ENCODE assay signal across 11 cellular contexts in genomic region chr10:38025283-38025682, GRCh38. TPM values are rescaled to one million over a fixed set of nuclear protein-coding genes. Genes with fewer than 3 reads are reported as not detected.
DNase-seq lines count a peak whose midpoint lies in the region; ATAC-seq and TF ChIP-seq lines count a peak whose summit lies in the region.
"Had no signal": no experiment of that assay in that cellular context is flagged by ENCODE, and none has a peak within 500 bp of the region (broad histone marks: within the 10 kb centered on the region; RNA-seq: fewer than 3 reads in every experiment).

No MANE protein-coding gene starts in this region.

- POLR2A ChIA-PET in activated CD8-positive, alpha-beta T cell treated with anti-CD3 and anti-CD28 coated beads for 36 hours (lab: Charles Lee), result no interaction called here

- peaks cover 83% of the 10 kb centered on the region for H3K36me3 Mint-ChIP-seq in activated CD8-positive, alpha-beta T cell treated with anti-CD3 and anti-CD28 coated beads for 36 hours (ENCODE audit: low read depth)

- no peak overlapping the region for H3K4me3 ChIP-seq in GM12865 (ENCODE audit: low read depth, low read length)
- H3K4me3 ChIP-seq: spleen had no signal

- peak overlapping the region; percentile 83 for H3K27ac Mint-ChIP-seq in activated CD8-positive, alpha-beta T cell treated with anti-CD3 and anti-CD28 coated beads for 36 hours

- H3K27me3 Mint-ChIP-seq in activated CD8-positive, alpha-beta T cell treated with anti-CD3 and anti-CD28 coated beads for 36 hours, result no peaks in the 10 kb centered on the region

- H3K4me3 Mint-ChIP-seq in activated CD8-positive, alpha-beta T cell treated with anti-CD3 and anti-CD28 coated beads for 36 hours, result no peak overlapping the region

- intact Hi-C loops in activated CD8-positive, alpha-beta T cell treated with anti-CD3 and anti-CD28 coated beads for 36 hours (cut with micrococcal nuclease), result no loop called here

- peak; percentile 83 for ATAC-seq in HG03280 (IDR thresholded peaks at IDR 0.05; ENCODE audit: unreplicated experiment)
- peak; percentile 69 for ATAC-seq in activated CD8-positive, alpha-beta T cell treated with anti-CD3 and anti-CD28 coated beads for 36 hours

- H3K9me3 Mint-ChIP-seq in activated CD8-positive, alpha-beta T cell treated with anti-CD3 and anti-CD28 coated beads for 36 hours, result peaks cover 7% of the 10 kb centered on the region

- H3K4me1 Mint-ChIP-seq in activated CD8-positive, alpha-beta T cell treated with anti-CD3 and anti-CD28 coated beads for 36 hours (ENCODE audit: low read depth), result peaks cover 40% of the 10 kb centered on the region

- DNase-seq in GM12865 (ENCODE audit: low read depth), result peak; percentile 65
- peak; percentile 22 for DNase-seq in GM20000 (ENCODE audit: low spot score)
- DNase-seq in activated CD8-positive, alpha-beta T cell treated with anti-CD3 and anti-CD28 coated beads for 36 hours, result no peak
- no peak for DNase-seq in HCEC 1CT
- DNase-seq in NCI-H146 treated with DMSO at 0.1 percent for 48 hours (lab: John Stamatoyannopoulos, UW; ENCODE audit: unreplicated experiment), result no peak
- no peak for DNase-seq in stimulated activated CD4-positive, alpha-beta T cell treated with anti-CD3 and anti-CD28 coated beads, Interleukin-4, amount 100 ng/mL, for 1 hour
- no peak for DNase-seq in EL
- DNase-seq: cortex of kidney, spleen, WERI-Rb-1 had no signal

- CTCF ChIA-PET in activated CD8-positive, alpha-beta T cell treated with anti-CD3 and anti-CD28 coated beads for 36 hours (lab: Charles Lee), result no interaction called here

- TF ChIP-seq CTCF in GM12865 (IDR thresholded peaks at IDR 0.05; ENCODE audit: insufficient read depth, low read depth, low read length, missing control alignments) (no peak), GM20000 (IDR thresholded peaks at IDR 0.05; ENCODE audit: extremely low read depth, missing control alignments) (no peak)
- no peak for TF ChIP-seq CTCF in activated CD8-positive, alpha-beta T cell treated with anti-CD3 and anti-CD28 coated beads for 36 hours (IDR thresholded peaks at IDR 0.05)

RNA-seq across cellular contexts. Expression of gene ZNF33A, which starts 14.8 kb away (rescaled TPM):
- 10 to 100 TPM; 21.2 to 27.1 TPM for total RNA-seq in activated CD8-positive, alpha-beta T cell treated with anti-CD3 and anti-CD28 coated beads for 36 hours

RNA-seq across cellular contexts. Expression of gene ZNF25, which starts 48.8 kb away (rescaled TPM):
- total RNA-seq in activated CD8-positive, alpha-beta T cell treated with anti-CD3 and anti-CD28 coated beads for 36 hours, result 1 to 10 TPM; 7.5 to 8.8 TPM

Comparison
In these comparisons a context has a peak if more than half of its experiments do, and no peak if none do; other contexts are left out.
1. DNase-seq: peak in GM12865 (single experiment) and GM20000 (single experiment); none in activated CD8-positive, alpha-beta T cell treated with anti-CD3 and anti-CD28 coated beads for 36 hours (single experiment), HCEC 1CT (single experiment), NCI-H146 treated with DMSO at 0.1 percent for 48 hours (single experiment), stimulated activated CD4-positive, alpha-beta T cell treated with anti-CD3 and anti-CD28 coated beads, Interleukin-4, amount 100 ng/mL, for 1 hour (single experiment) and EL (single experiment).